In genomic region chr18:46247938-46248337, GRCh38 we compare ENCODE assay signal across 14 cellular contexts.
A peak's percentile ranks its signal among the peaks of the same experiment; 100 is the strongest.
DNase-seq lines count a peak whose midpoint lies in the region; ATAC-seq and TF ChIP-seq lines count a peak whose summit lies in the region.
"Had no signal": no experiment of that assay in that cellular context is flagged by ENCODE, and none has a peak within 500 bp of the region (broad histone marks: within the 10 kb centered on the region; RNA-seq: fewer than 3 reads in every experiment).

No MANE protein-coding gene starts in this region.

- no peak for DNase-seq in CD8-positive, alpha-beta T cell
- no peak for DNase-seq in naive thymus-derived CD4-positive, alpha-beta T cell
- DNase-seq in upper lobe of right lung = no peak
- DNase-seq: foreskin keratinocyte, left ventricle myocardium inferior, NCI-H1694 treated with DMSO at 0.1 percent for 48 hours, NCI-H345, OCI-M1 had no signal

- intact Hi-C loops in CD8-positive, alpha-beta T cell (cut with DNase I, micrococcal nuclease) = loop anchor here in 1 of 2 experiments (5.0 kb wide), 1 partner anchor 151 kb away; the partner anchor contains the start of gene ATP5F1A
- intact Hi-C loops in naive thymus-derived CD4-positive, alpha-beta T cell (cut with micrococcal nuclease) = no loop called here
- intact Hi-C loops in upper lobe of right lung (cut with DNase I) = no loop called here

- no peak for TF ChIP-seq CTCF in CD8-positive, alpha-beta T cell (IDR thresholded peaks at IDR 0.05)
- TF ChIP-seq CTCF in upper lobe of right lung (IDR thresholded peaks at IDR 0.05) = no peak

- H3K9me3 Mint-ChIP-seq in CD8-positive, alpha-beta T cell = no peaks in the 10 kb centered on the region
- H3K9me3 Mint-ChIP-seq in IgD-negative memory B cell = no peaks in the 10 kb centered on the region
- no peaks in the 10 kb centered on the region for H3K9me3 Mint-ChIP-seq in activated T-helper 17 cell treated with anti-CD3 and anti-CD28 coated beads, Interleukin-2, amount 50 U/mL, for 72 hours
- no peaks in the 10 kb centered on the region for H3K9me3 Mint-ChIP-seq in naive thymus-derived CD4-positive, alpha-beta T cell

- ATAC-seq in CD8-positive, alpha-beta T cell = no peak
- no peak for ATAC-seq in activated T-helper 17 cell treated with anti-CD3 and anti-CD28 coated beads, Interleukin-2, amount 50 U/mL, for 72 hours (replicated peaks)
- ATAC-seq in naive thymus-derived CD4-positive, alpha-beta T cell = no peak
- no peak for ATAC-seq in HG02981 (IDR thresholded peaks at IDR 0.05; ENCODE audit: unreplicated experiment)
- no peak for ATAC-seq in upper lobe of right lung
- no peak for ATAC-seq in GM18502 (IDR thresholded peaks at IDR 0.05; ENCODE audit: poor library complexity, unreplicated experiment)
- ATAC-seq: foreskin keratinocyte had no signal

- peaks cover 59% of the 10 kb centered on the region for H3K4me1 Mint-ChIP-seq in CD8-positive, alpha-beta T cell (ENCODE audit: low read depth)
- peaks cover 25 to 34% (median 31%) of the 10 kb centered on the region in 3 donors for H3K4me1 Mint-ChIP-seq in IgD-negative memory B cell
- H3K4me1 Mint-ChIP-seq in activated T-helper 17 cell treated with anti-CD3 and anti-CD28 coated beads, Interleukin-2, amount 50 U/mL, for 72 hours = peaks cover 40% of the 10 kb centered on the region
- H3K4me1 Mint-ChIP-seq in naive thymus-derived CD4-positive, alpha-beta T cell = peaks cover 35 to 77% (median 67%) of the 10 kb centered on the region in 7 donors

- H3K4me3 ChIP-seq in CD8-positive, alpha-beta T cell (ENCODE audit: low read depth, low read length) = no peak overlapping the region
- no peak overlapping the region for H3K4me3 ChIP-seq in naive thymus-derived CD4-positive, alpha-beta T cell (ENCODE audit: low read length)
- H3K4me3 ChIP-seq in upper lobe of right lung = no peak overlapping the region
- H3K4me3 ChIP-seq: left ventricle myocardium inferior, SK-N-MC, suprapubic skin had no signal

- H3K27me3 ChIP-seq in CD8-positive, alpha-beta T cell (ENCODE audit: insufficient read depth, low read length) = no peaks in the 10 kb centered on the region
- H3K27me3 ChIP-seq in naive thymus-derived CD4-positive, alpha-beta T cell (ENCODE audit: control insufficient read depth in 2 of 2, insufficient read depth in 2 of 2, low read length in 2 of 2) = no peaks in the 10 kb centered on the region
- H3K27me3 ChIP-seq in upper lobe of right lung = no peaks in the 10 kb centered on the region
- H3K27me3 ChIP-seq: foreskin keratinocyte, suprapubic skin had no signal

- peak overlapping the region; percentile 85 for H3K27ac Mint-ChIP-seq in CD8-positive, alpha-beta T cell
- H3K27ac Mint-ChIP-seq in IgD-negative memory B cell = peak overlapping the region; percentile 52 to 97 (median 89)
- peak overlapping the region; percentile 91 for H3K27ac Mint-ChIP-seq in activated T-helper 17 cell treated with anti-CD3 and anti-CD28 coated beads, Interleukin-2, amount 50 U/mL, for 72 hours
- peak overlapping the region; percentile 55 to 98 (median 90) for H3K27ac Mint-ChIP-seq in naive thymus-derived CD4-positive, alpha-beta T cell

- POLR2A ChIA-PET in CD8-positive, alpha-beta T cell (lab: Charles Lee) = no interaction called here
- POLR2A ChIA-PET in naive thymus-derived CD4-positive, alpha-beta T cell (lab: Charles Lee) = interaction anchor here (0.9 kb wide), 1 partner anchor 74 kb away, joined by 3 read pairs; a partner anchor contains a TSS

- H3K36me3 ChIP-seq in CD8-positive, alpha-beta T cell (ENCODE audit: insufficient read depth, low read length) = no peaks in the 10 kb centered on the region
- no peaks in the 10 kb centered on the region for H3K36me3 ChIP-seq in naive thymus-derived CD4-positive, alpha-beta T cell (ENCODE audit: control insufficient read depth in 2 of 3, insufficient read depth in 3 of 3, low read length in 3 of 3)
- H3K36me3 ChIP-seq in upper lobe of right lung = no peaks in the 10 kb centered on the region
- H3K36me3 ChIP-seq: left ventricle myocardium inferior, suprapubic skin had no signal

- H3K27ac ChIP-seq in CD8-positive, alpha-beta T cell (ENCODE audit: low read depth, low read length) = no peak overlapping the region
- no peak overlapping the region for H3K27ac ChIP-seq in naive thymus-derived CD4-positive, alpha-beta T cell (ENCODE audit: low read depth, low read length)
- no peak overlapping the region for H3K27ac ChIP-seq in upper lobe of right lung
- H3K27ac ChIP-seq: foreskin keratinocyte, left ventricle myocardium inferior, SK-N-MC, suprapubic skin had no signal

- no peaks in the 10 kb centered on the region for H3K27me3 Mint-ChIP-seq in CD8-positive, alpha-beta T cell (ENCODE audit: low read depth)
- no peaks in the 10 kb centered on the region for H3K27me3 Mint-ChIP-seq in IgD-negative memory B cell
- H3K27me3 Mint-ChIP-seq in activated T-helper 17 cell treated with anti-CD3 and anti-CD28 coated beads, Interleukin-2, amount 50 U/mL, for 72 hours = no peaks in the 10 kb centered on the region
- H3K27me3 Mint-ChIP-seq in naive thymus-derived CD4-positive, alpha-beta T cell = no peaks in the 10 kb centered on the region

- peaks cover 25% of the 10 kb centered on the region for H3K36me3 Mint-ChIP-seq in CD8-positive, alpha-beta T cell
- H3K36me3 Mint-ChIP-seq in IgD-negative memory B cell = peaks cover 3% of the 10 kb centered on the region
- H3K36me3 Mint-ChIP-seq in activated T-helper 17 cell treated with anti-CD3 and anti-CD28 coated beads, Interleukin-2, amount 50 U/mL, for 72 hours (ENCODE audit: low read depth) = peaks cover 19% of the 10 kb centered on the region
- H3K36me3 Mint-ChIP-seq in naive thymus-derived CD4-positive, alpha-beta T cell = peaks cover 0 to 39% (median 13%) of the 10 kb centered on the region in 5 donors

- CTCF ChIA-PET in CD8-positive, alpha-beta T cell (lab: Charles Lee) = interaction anchor here (0.9 to 1.3 kb wide), 2 partner anchors 75 to 99 kb away, joined by 3 to 5 read pairs; a partner anchor contains a TSS
- CTCF ChIA-PET in naive thymus-derived CD4-positive, alpha-beta T cell (lab: Charles Lee) = no interaction called here

- peaks cover 44% of the 10 kb centered on the region for H3K4me1 ChIP-seq in CD8-positive, alpha-beta T cell (ENCODE audit: insufficient read depth, low read length)
- peaks cover 19 to 21% of the 10 kb centered on the region in 2 donors for H3K4me1 ChIP-seq in naive thymus-derived CD4-positive, alpha-beta T cell (ENCODE audit: control insufficient read depth in 2 of 2, insufficient read depth in 2 of 2, low read length in 2 of 2)
- peaks cover 10% of the 10 kb centered on the region for H3K4me1 ChIP-seq in upper lobe of right lung

- no peaks in the 10 kb centered on the region for H3K9me3 ChIP-seq in CD8-positive, alpha-beta T cell (ENCODE audit: low read length)
- H3K9me3 ChIP-seq in naive thymus-derived CD4-positive, alpha-beta T cell (ENCODE audit: control insufficient read depth in 2 of 3, low read length in 3 of 3) = no peaks in the 10 kb centered on the region
- no peaks in the 10 kb centered on the region for H3K9me3 ChIP-seq in upper lobe of right lung
- H3K9me3 ChIP-seq: left ventricle myocardium inferior, suprapubic skin had no signal

- H3K4me3 Mint-ChIP-seq in CD8-positive, alpha-beta T cell = no peak overlapping the region
- peak overlapping the region in 2 of 4 donors; percentile 53 to 67 for H3K4me3 Mint-ChIP-seq in IgD-negative memory B cell
- H3K4me3 Mint-ChIP-seq in activated T-helper 17 cell treated with anti-CD3 and anti-CD28 coated beads, Interleukin-2, amount 50 U/mL, for 72 hours = peak overlapping the region; percentile 3
- peak overlapping the region in 8 of 10 donors; percentile 2 to 68 (median 35) for H3K4me3 Mint-ChIP-seq in naive thymus-derived CD4-positive, alpha-beta T cell
